Comparison of ENCODE assay signal across 18 cellular contexts in genomic region chr16:13245713-13246377, GRCh38.
DNase-seq lines count a peak whose midpoint lies in the region; ATAC-seq and TF ChIP-seq lines count a peak whose summit lies in the region.
"Had no signal": no experiment of that assay in that cellular context is flagged by ENCODE, and none has a peak within 500 bp of the region (broad histone marks: within the 10 kb centered on the region; RNA-seq: fewer than 3 reads in every experiment).

No MANE protein-coding gene starts in this region.

- ATAC-seq in WTC11 (no peak), right lobe of liver (peak; percentile 92 to 96 (median 94)), GM21528 (IDR thresholded peaks at IDR 0.05; ENCODE audit: low FRiP score, unreplicated experiment) (no peak), T-helper 17 cell (no peak)
- ATAC-seq: HCT116 had no signal

- DNase-seq in WTC11 (ENCODE audit: low spot score) (no peak), left kidney (ENCODE audit: low read depth, low spot score) (peak; percentile 4), right lobe of liver (peak in 2 of 3 donors; percentile 26 to 72), HuH-7 (ENCODE audit: low spot score) (no peak), T-helper 17 cell (no peak)
- DNase-seq: ACHN; BE2C; C1 segment of cervical spinal cord; CD4-positive, CD25-positive, alpha-beta regulatory T cell; CD8-positive, alpha-beta memory T cell; COR-L47; GOT3; H7; HFFc6 had no signal

- H3K4me1 Mint-ChIP-seq in WTC11 (peaks cover 5% of the 10 kb centered on the region; the same call in 1 of the 2 replicates), T-helper 17 cell (no peaks in the 10 kb centered on the region)
- H3K4me1 Mint-ChIP-seq: CD4-positive, CD25-positive, alpha-beta regulatory T cell; CD8-positive, alpha-beta memory T cell; IgD-negative memory B cell had no signal

- CTCF ChIA-PET in WTC11 (lab: Charles Lee), result no interaction called here

- TF ChIP-seq CTCF in WTC11 (IDR thresholded peaks at IDR 0.05) (no peak), right lobe of liver (IDR thresholded peaks at IDR 0.05) (no peak)

- H3K27me3 Mint-ChIP-seq in WTC11 (ENCODE audit: low read depth) (no peaks in the 10 kb centered on the region), T-helper 17 cell (no peaks in the 10 kb centered on the region)
- H3K27me3 Mint-ChIP-seq: CD4-positive, CD25-positive, alpha-beta regulatory T cell; CD8-positive, alpha-beta memory T cell; IgD-negative memory B cell had no signal

- H3K36me3 Mint-ChIP-seq in WTC11, result no peaks in the 10 kb centered on the region; the same call in 1 of the 2 replicates
- no peaks in the 10 kb centered on the region for H3K36me3 Mint-ChIP-seq in T-helper 17 cell (ENCODE audit: low read depth)
- H3K36me3 Mint-ChIP-seq: CD4-positive, CD25-positive, alpha-beta regulatory T cell; CD8-positive, alpha-beta memory T cell; IgD-negative memory B cell had no signal

- 0 out of 2 replicates have a peak, but pooled peaks cover 3% of the 10 kb centered on the region for H3K9me3 Mint-ChIP-seq in WTC11

- peak overlapping the region; percentile 32 to 46 (median 41) for H3K4me3 ChIP-seq in right lobe of liver

- no peaks in the 10 kb centered on the region for H3K9me3 ChIP-seq in right lobe of liver
- no peaks in the 10 kb centered on the region for H3K9me3 ChIP-seq in T-helper 17 cell (ENCODE audit: control insufficient read depth, low read length, poor library complexity, severe bottlenecking)
- H3K9me3 ChIP-seq: BE2C had no signal

- peak overlapping the region; percentile 60 to 74 (median 72) for H3K27ac ChIP-seq in right lobe of liver
- H3K27ac ChIP-seq: HL-60 had no signal

- POLR2A ChIA-PET in WTC11 (lab: Charles Lee), result no interaction called here

- H3K27ac Mint-ChIP-seq in WTC11 (no peak overlapping the region), T-helper 17 cell (no peak overlapping the region)
- H3K27ac Mint-ChIP-seq: CD4-positive, CD25-positive, alpha-beta regulatory T cell; CD8-positive, alpha-beta memory T cell; HFFc6; IgD-negative memory B cell had no signal

- H3K27me3 ChIP-seq in right lobe of liver, result no peaks in the 10 kb centered on the region
- H3K27me3 ChIP-seq: BE2C had no signal

- peaks cover 0 to 33% (median 12%) of the 10 kb centered on the region in 4 donors for H3K4me1 ChIP-seq in right lobe of liver
- H3K4me1 ChIP-seq: BE2C had no signal

- H3K4me3 Mint-ChIP-seq in WTC11 (no peak overlapping the region), T-helper 17 cell (no peak overlapping the region)
- H3K4me3 Mint-ChIP-seq: CD4-positive, CD25-positive, alpha-beta regulatory T cell; CD8-positive, alpha-beta memory T cell; HFFc6; IgD-negative memory B cell had no signal

- intact Hi-C loops in right lobe of liver (cut with DNase I), result no loop called here

- no peaks in the 10 kb centered on the region for H3K36me3 ChIP-seq in right lobe of liver
- H3K36me3 ChIP-seq: BE2C had no signal

- 22% methylated on average over 6 of the region's 6 CpGs for WGBS in right lobe of liver (ENCODE audit: insufficient coverage, low coverage, low lambda C conversion rate, missing lambda C conversion rate)

- TF ChIP-seq POLR2A in right lobe of liver (IDR thresholded peaks at IDR 0.05), result no peak

TF ChIP-seq in WTC11, 78 proteins besides CTCF, POLR2A, EP300 and RAD21:
- TF ChIP-seq MXD4 (CRISPR knock-in tag; IDR thresholded peaks at IDR 0.05; ENCODE audit: borderline replicate concordance), result no peak
- TF ChIP-seq SMAD3 (CRISPR knock-in tag; IDR thresholded peaks at IDR 0.05; ENCODE audit: borderline replicate concordance), result no peak
- TF ChIP-seq GABPB1 (CRISPR knock-in tag; IDR thresholded peaks at IDR 0.05), result 0 out of 2 replicates have a peak, but pooled peaks have one; percentile 43
- TF ChIP-seq NFE2L1 (CRISPR knock-in tag; IDR thresholded peaks at IDR 0.05), result no peak

Comparison
In these comparisons a context has a peak if more than half of its experiments do, and no peak if none do; other contexts are left out.
1. ATAC-seq: peak in right lobe of liver (4 of 4); none in WTC11 (single experiment), GM21528 (single experiment) and T-helper 17 cell (single experiment).
2. DNase-seq: peak in left kidney (single experiment) and right lobe of liver (2 of 3); none in WTC11 (single experiment), HuH-7 (single experiment) and T-helper 17 cell (0 of 3).